Comparison of ENCODE assay signal across 24 cellular contexts in the genomic region with DNA sequence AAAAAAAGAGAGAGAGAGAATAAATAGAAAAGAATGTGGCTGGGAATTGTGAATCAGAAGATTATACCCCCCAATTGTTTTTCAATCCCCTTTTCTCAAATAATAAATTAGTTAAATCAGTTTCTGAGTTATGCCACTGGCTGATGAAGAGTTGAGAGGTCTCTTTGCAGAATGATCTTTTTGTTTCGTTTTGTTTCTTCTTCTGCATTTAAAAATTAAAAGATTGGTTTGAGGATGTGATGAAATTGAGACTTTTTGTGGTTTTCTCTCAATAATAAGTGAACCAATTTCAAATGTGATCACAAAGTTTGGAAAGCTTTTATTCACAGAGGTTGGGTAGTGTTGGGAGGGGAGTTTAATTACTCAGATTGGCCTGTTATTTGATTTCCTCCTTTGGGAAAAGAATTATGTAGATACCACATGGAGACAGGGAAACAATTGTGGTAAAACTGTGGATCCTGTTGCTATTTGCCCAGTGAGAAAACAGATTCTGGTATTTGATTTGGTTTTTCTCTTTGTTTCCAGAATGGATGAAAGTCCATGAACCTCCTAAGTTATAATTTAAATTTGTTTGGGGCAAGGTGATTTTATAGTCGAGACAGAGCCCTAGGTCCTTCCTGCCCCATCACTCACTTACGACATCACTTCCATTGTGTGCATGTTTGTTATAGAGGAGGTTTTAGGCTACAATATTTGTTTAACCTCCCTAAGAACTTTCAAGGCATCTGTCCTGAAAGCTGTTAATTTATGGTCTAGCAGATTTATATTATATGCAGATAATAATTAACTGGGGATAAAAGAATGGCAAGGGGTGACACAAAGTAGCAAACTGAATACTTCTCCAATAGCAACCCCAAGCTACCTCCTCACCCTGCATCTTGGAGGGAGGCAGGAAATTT.
DNase-seq lines count a peak whose midpoint lies in the region; ATAC-seq and TF ChIP-seq lines count a peak whose summit lies in the region.
"Had no signal": no experiment of that assay in that cellular context is flagged by ENCODE, and none has a peak within 500 bp of the region (broad histone marks: within the 10 kb centered on the region; RNA-seq: fewer than 3 reads in every experiment).

No MANE protein-coding gene starts in this region.

- peak; percentile 52 for ATAC-seq in GM18907 (IDR thresholded peaks at IDR 0.05; ENCODE audit: unreplicated experiment)
- ATAC-seq: CD8-positive, alpha-beta T cell; heart right ventricle; left lung; stimulated activated effector memory CD8-positive, alpha-beta T cell treated with anti-CD3 and anti-CD28 coated beads, Interleukin-12 subunit alpha, Interleukin-12 subunit beta, amount 100 ng/mL, for 72 hours; WTC11 had no signal

- TF ChIP-seq CTCF in prostate gland (IDR thresholded peaks at IDR 0.05) (no peak), colonic mucosa (IDR thresholded peaks at IDR 0.05) (no peak)

- H2BK5ac ChIP-seq in neuronal stem cell (ENCODE audit: low read length): no peak overlapping the region

- no peak overlapping the region for H3K4me2 ChIP-seq in neuronal stem cell (ENCODE audit: insufficient read depth, low read length, poor library complexity, severe bottlenecking)

- no peaks in the 10 kb centered on the region for H3K9me3 ChIP-seq in prostate gland
- H3K9me3 ChIP-seq in colonic mucosa: no peaks in the 10 kb centered on the region
- no peaks in the 10 kb centered on the region for H3K9me3 ChIP-seq in neuronal stem cell (replicated peaks in 1 of 2; ENCODE audit: control insufficient read depth in 2 of 2, insufficient read depth in 1 of 2, low read depth in 1 of 2, low read length in 2 of 2)
- H3K9me3 ChIP-seq: heart right ventricle, left lung had no signal

- H2BK120ac ChIP-seq in neuronal stem cell (ENCODE audit: low read depth, low read length): no peak overlapping the region

- no peak overlapping the region for H2AFZ ChIP-seq in neuronal stem cell (ENCODE audit: low read length)

- H4K8ac ChIP-seq in neuronal stem cell (ENCODE audit: low read depth, low read length): no peak overlapping the region

- H3K27ac ChIP-seq in prostate gland: peak overlapping the region; percentile 44 to 92
- no peak overlapping the region for H3K27ac ChIP-seq in colonic mucosa
- no peak overlapping the region for H3K27ac ChIP-seq in neuronal stem cell (replicated peaks; ENCODE audit: low read length)
- H3K27ac ChIP-seq: heart right ventricle, left lung had no signal

- H3K4me3 ChIP-seq in prostate gland (no peak overlapping the region), colonic mucosa (no peak overlapping the region), neuronal stem cell (ENCODE audit: low read length in 2 of 2) (no peak overlapping the region)
- H3K4me3 ChIP-seq: heart right ventricle, left lung had no signal

- peaks cover 3% of the 10 kb centered on the region for H3K4me1 ChIP-seq in prostate gland (replicated peaks)
- no peaks in the 10 kb centered on the region for H3K4me1 ChIP-seq in colonic mucosa
- no peaks in the 10 kb centered on the region for H3K4me1 ChIP-seq in neuronal stem cell (ENCODE audit: control insufficient read depth in 2 of 2, insufficient read depth in 1 of 2, low read depth in 1 of 2, low read length in 2 of 2)
- H3K4me1 ChIP-seq: left lung had no signal

- no peak overlapping the region for H2AK5ac ChIP-seq in neuronal stem cell (ENCODE audit: low read depth, low read length)

- H3K14ac ChIP-seq in neuronal stem cell (ENCODE audit: low read length): no peak overlapping the region

- no peaks in the 10 kb centered on the region for H3K79me1 ChIP-seq in neuronal stem cell (ENCODE audit: low read depth, low read length)

- TF ChIP-seq POLR2A in prostate gland (IDR thresholded peaks at IDR 0.05): no peak

- no peak overlapping the region for H2BK12ac ChIP-seq in neuronal stem cell (ENCODE audit: low read length)

- H4K91ac ChIP-seq in neuronal stem cell (ENCODE audit: low read depth, low read length, poor library complexity): no peak overlapping the region

- H3K27me3 ChIP-seq in prostate gland (replicated peaks; ENCODE audit: insufficient read depth) (no peaks in the 10 kb centered on the region), colonic mucosa (no peaks in the 10 kb centered on the region), neuronal stem cell (ENCODE audit: control insufficient read depth in 3 of 3, insufficient read depth in 3 of 3, low read depth in 1 of 3, low read length in 3 of 3) (no peaks in the 10 kb centered on the region)
- H3K27me3 ChIP-seq: heart right ventricle, left lung had no signal

- 48% methylated on average over 3 of the region's 3 CpGs for WGBS in prostate gland
- no CpG with 5 or more reads among the region's 3 CpGs for WGBS in neuronal stem cell (ENCODE audit: extremely low coverage in 2 of 2, insufficient read length in 2 of 2, insufficient replicate concordance in 1 of 2), 2 donors

- no peak overlapping the region for H2BK15ac ChIP-seq in neuronal stem cell (ENCODE audit: low read length)

- no peak overlapping the region for H3K23ac ChIP-seq in neuronal stem cell (ENCODE audit: low read depth, low read length, poor library complexity)

- no peak overlapping the region for H3K4ac ChIP-seq in neuronal stem cell (ENCODE audit: low read length)

- intact Hi-C loops in prostate gland (cut with DNase I): no loop called here
- intact Hi-C loops in colonic mucosa (cut with DNase I): no loop called here

- no peak overlapping the region for H3K18ac ChIP-seq in neuronal stem cell (ENCODE audit: low read length)

- DNase-seq in NCI-H1417 treated with DMSO at 0.1 percent for 48 hours (lab: John Stamatoyannopoulos, UW): peak; percentile 28
- peak; percentile 16 for DNase-seq in fibroblast of gingiva (ENCODE audit: low read depth)
- DNase-seq in prostate gland (ENCODE audit: low spot score): no peak
- no peak for DNase-seq in colonic mucosa
- DNase-seq in foreskin melanocyte: no peak
- no peak for DNase-seq in neuronal stem cell (ENCODE audit: low spot score)
- DNase-seq: activated CD4-positive, alpha-beta memory T cell treated with anti-CD3 and anti-CD28 coated beads, Interleukin-2, amount 10 ng/mL, durations not matched to agents 7 days and 5 days; activated effector memory CD4-positive, alpha-beta T cell treated with anti-CD3 and anti-CD28 coated beads, Interleukin-2, amount 50 U/mL, for 16 hours; activated T-cell treated with anti-CD3 and anti-CD28 coated beads for 4 hours; AML-193; CD8-positive, alpha-beta T cell; DMS79; heart right ventricle; left lung; midbrain; NCI-H1105; NCI-H2171; NCI-H82; small intestine; stimulated activated CD4-positive, alpha-beta T cell treated with anti-CD3 and anti-CD28 coated beads, Interleukin-2, amount 100 ng/mL, for 24 hours; T-helper 9 cell had no signal

- H3K36me3 ChIP-seq in prostate gland (no peaks in the 10 kb centered on the region), colonic mucosa (no peaks in the 10 kb centered on the region), neuronal stem cell (replicated peaks in 1 of 2; ENCODE audit: control insufficient read depth in 2 of 2, insufficient read depth in 2 of 2, low read length in 2 of 2) (peaks cover 0 to 21% of the 10 kb centered on the region in 2 donors)

- H3K9ac ChIP-seq in colonic mucosa (ENCODE audit: low read depth in 2 of 2, low read length in 2 of 2) (no peak overlapping the region), neuronal stem cell (ENCODE audit: low read depth, low read length, poor library complexity) (no peak overlapping the region)

Comparison
In these comparisons a context has a peak if more than half of its experiments do, and no peak if none do; other contexts are left out.
1. DNase-seq: peak in NCI-H1417 treated with DMSO at 0.1 percent for 48 hours (single experiment) and fibroblast of gingiva (single experiment); none in prostate gland (single experiment), colonic mucosa (single experiment), foreskin melanocyte (single experiment) and neuronal stem cell (single experiment).
2. H3K27ac ChIP-seq: peak in prostate gland (2 of 2); none in colonic mucosa (single experiment) and neuronal stem cell (single experiment).